In genomic region chr1:205505076-205505729, GRCh38 we compare ENCODE assay signal across 9 cellular contexts. TPM values are rescaled to one million over a fixed set of nuclear protein-coding genes. Genes with fewer than 3 reads are reported as not detected.
DNase-seq lines count a peak whose midpoint lies in the region; ATAC-seq and TF ChIP-seq lines count a peak whose summit lies in the region.
"Had no signal": no experiment of that assay in that cellular context is flagged by ENCODE, and none has a peak within 500 bp of the region (broad histone marks: within the 10 kb centered on the region; RNA-seq: fewer than 3 reads in every experiment).

No MANE protein-coding gene starts in this region.

- H3K36me3 ChIP-seq in ovary: no peaks in the 10 kb centered on the region
- H3K36me3 ChIP-seq: SJSA1 had no signal

- intact Hi-C loops in ovary (cut with DNase I): no loop called here

- 3 to 6% (median 4%) methylated on average over 18 of the region's 18 CpGs for WGBS in ovary, 3 donors

- H3K27ac ChIP-seq in ovary: peak overlapping the region; percentile 27 to 55
- H3K27ac ChIP-seq: SJSA1 had no signal

- TF ChIP-seq POLR2A in ovary (IDR thresholded peaks at IDR 0.05): no peak

- H3K27me3 ChIP-seq in ovary: no peaks in the 10 kb centered on the region

- TF ChIP-seq CTCF in fibroblast of villous mesenchyme (IDR thresholded peaks at IDR 0.05; ENCODE audit: insufficient read depth, low read depth, low read length) (peak; percentile 6), ovary (IDR thresholded peaks at IDR 0.05) (no peak)

- DNase-seq in RKO (ENCODE audit: low spot score): peak; percentile 23
- no peak for DNase-seq in fibroblast of villous mesenchyme (ENCODE audit: low read depth)
- no peak for DNase-seq in ovary
- DNase-seq in DMS153 treated with DMSO at 0.1 percent for 48 hours (lab: John Stamatoyannopoulos, UW; ENCODE audit: unreplicated experiment): no peak
- DNase-seq in activated gamma-delta T cell treated with Interleukin-2 at 50 U/mL for 16 hours: no peak
- DNase-seq in occipital lobe (lab: John Stamatoyannopoulos, UW): no peak

- peaks cover 6% of the 10 kb centered on the region for H3K4me1 ChIP-seq in ovary (ENCODE audit: insufficient read depth)

- TF ChIP-seq EP300 in ovary (IDR thresholded peaks at IDR 0.05): no peak

- H3K9me3 ChIP-seq in ovary: no peaks in the 10 kb centered on the region
- H3K9me3 ChIP-seq: SJSA1 had no signal

- H3K4me3 ChIP-seq in GM08714 (ENCODE audit: low read length) (peak overlapping the region; percentile 33; the same call in 1 of the 2 replicates), fibroblast of villous mesenchyme (ENCODE audit: low read depth, low read length) (peak overlapping the region; percentile 62), ovary (peak overlapping the region; percentile 73)

- no peak for ATAC-seq in GM21825 (IDR thresholded peaks at IDR 0.05; ENCODE audit: unreplicated experiment)

RNA-seq across cellular contexts. Expression of gene CDK18, which starts 0.7 kb away (rescaled TPM):
- total RNA-seq in fibroblast of villous mesenchyme (1.6 and 2.2 TPM in 2 replicates), ovary (10 to 100 TPM; 11.0 to 31.5 (median 19.6) TPM), occipital lobe (0.16 TPM)
- 10 to 100 TPM in 1 of 2 donors, 1 to 10 TPM in 1; 6.3 to 13.3 TPM for polyA plus RNA-seq in ovary

RNA-seq across cellular contexts. Expression of gene BLACAT1, which starts 49.4 kb away (rescaled TPM):
- total RNA-seq in fibroblast of villous mesenchyme (not detected in 2 replicates), ovary (1 to 10 TPM in 3 of 7 donors, under 1 TPM in 4; 0.08 to 2.1 (median 0.60) TPM), occipital lobe (0.94 TPM)
- under 1 TPM; 0.15 to 0.30 TPM for polyA plus RNA-seq in ovary
- total RNA-seq: SJSA1 had no signal
